17 cellular contexts compared by ENCODE assay signal in genomic region chr10:42488416-42488815, GRCh38.
DNase-seq lines count a peak whose midpoint lies in the region; ATAC-seq and TF ChIP-seq lines count a peak whose summit lies in the region.
"Had no signal": no experiment of that assay in that cellular context is flagged by ENCODE, and none has a peak within 500 bp of the region (broad histone marks: within the 10 kb centered on the region; RNA-seq: fewer than 3 reads in every experiment).

No MANE protein-coding gene starts in this region.

- H3K9me3 Mint-ChIP-seq in chondrocyte (ENCODE audit: low read depth) (peaks cover 15% of the 10 kb centered on the region), progenitor cell of endocrine pancreas (ENCODE audit: low read depth) (peaks cover 78% of the 10 kb centered on the region)

- no peaks in the 10 kb centered on the region for H3K36me3 ChIP-seq in adrenal gland (replicated peaks in 1 of 2)
- H3K36me3 ChIP-seq: colonic mucosa, pancreas had no signal

- H3K27me3 ChIP-seq in adrenal gland = no peaks in the 10 kb centered on the region
- H3K27me3 ChIP-seq: colonic mucosa, pancreas had no signal

- H3K9me3 ChIP-seq in adrenal gland (replicated peaks in 1 of 3) = no peaks in the 10 kb centered on the region
- H3K9me3 ChIP-seq: colonic mucosa, pancreas had no signal

- no peak for TF ChIP-seq POLR2A in adrenal gland (IDR thresholded peaks at IDR 0.05)

- peak; percentile 38 for DNase-seq in AG09319 (ENCODE audit: extremely low read depth, low read depth)
- peak; percentile 79 for DNase-seq in LHCN-M2 (ENCODE audit: low read depth)
- no peak for DNase-seq in chondrocyte (ENCODE audit: low spot score)
- peak; percentile 70 for DNase-seq in myocyte (ENCODE audit: low read depth)
- no peak for DNase-seq in NCI-H510A (lab: John Stamatoyannopoulos, UW)
- no peak for DNase-seq in progenitor cell of endocrine pancreas (ENCODE audit: low spot score, unreplicated experiment)
- no peak for DNase-seq in adrenal gland
- DNase-seq: activated naive CD8-positive, alpha-beta T cell treated with anti-CD3 and anti-CD28 coated beads, Interleukin-2, amount 10 ng/mL, durations not matched to agents 7 days and 5 days; colonic mucosa; DND-41; midbrain; NCI-H1436 treated with DMSO at 0.1 percent for 48 hours; NCI-H446; pancreas; T-helper 1 cell had no signal

- H3K36me3 Mint-ChIP-seq in chondrocyte (ENCODE audit: low read depth) = no peaks in the 10 kb centered on the region
- peaks cover 2% of the 10 kb centered on the region for H3K36me3 Mint-ChIP-seq in progenitor cell of endocrine pancreas (ENCODE audit: insufficient read depth)
- H3K36me3 Mint-ChIP-seq: activated naive CD8-positive, alpha-beta T cell treated with anti-CD3 and anti-CD28 coated beads, Interleukin-2, amount 10 ng/mL, durations not matched to agents 7 days and 5 days had no signal

- intact Hi-C loops in adrenal gland (cut with DNase I) = no loop called here

- H3K27ac Mint-ChIP-seq in chondrocyte (ENCODE audit: unreplicated experiment) = peak overlapping the region; percentile 85
- no peak overlapping the region for H3K27ac Mint-ChIP-seq in progenitor cell of endocrine pancreas
- H3K27ac Mint-ChIP-seq: activated naive CD8-positive, alpha-beta T cell treated with anti-CD3 and anti-CD28 coated beads, Interleukin-2, amount 10 ng/mL, durations not matched to agents 7 days and 5 days had no signal

- TF ChIP-seq CTCF in AG09319 (IDR thresholded peaks at IDR 0.05; ENCODE audit: low read depth, low read length) (no peak), chondrocyte (IDR thresholded peaks at IDR 0.05) (no peak), progenitor cell of endocrine pancreas (IDR thresholded peaks at IDR 0.05; ENCODE audit: unreplicated experiment) (no peak), adrenal gland (IDR thresholded peaks at IDR 0.05) (no peak)

- H3K4me3 Mint-ChIP-seq in chondrocyte (ENCODE audit: unreplicated experiment) (peak overlapping the region; percentile 53), progenitor cell of endocrine pancreas (ENCODE audit: low read depth) (no peak overlapping the region)
- H3K4me3 Mint-ChIP-seq: activated naive CD8-positive, alpha-beta T cell treated with anti-CD3 and anti-CD28 coated beads, Interleukin-2, amount 10 ng/mL, durations not matched to agents 7 days and 5 days had no signal

- no peak for ATAC-seq in HG03097 (IDR thresholded peaks at IDR 0.05; ENCODE audit: low FRiP score, unreplicated experiment)
- ATAC-seq: K562, pancreas had no signal

- H3K4me1 ChIP-seq in adrenal gland (replicated peaks in 1 of 2) = no peaks in the 10 kb centered on the region
- H3K4me1 ChIP-seq: colonic mucosa, pancreas had no signal

- H3K4me3 ChIP-seq in adrenal gland = no peak overlapping the region
- H3K4me3 ChIP-seq: colonic mucosa, K562, pancreas had no signal

- H3K27me3 Mint-ChIP-seq in chondrocyte (ENCODE audit: low read depth) (no peaks in the 10 kb centered on the region), progenitor cell of endocrine pancreas (no peaks in the 10 kb centered on the region)
- H3K27me3 Mint-ChIP-seq: activated naive CD8-positive, alpha-beta T cell treated with anti-CD3 and anti-CD28 coated beads, Interleukin-2, amount 10 ng/mL, durations not matched to agents 7 days and 5 days had no signal

- H3K4me1 Mint-ChIP-seq in chondrocyte (ENCODE audit: low read depth) (peaks cover 20% of the 10 kb centered on the region), progenitor cell of endocrine pancreas (ENCODE audit: low read depth) (no peaks in the 10 kb centered on the region)
- H3K4me1 Mint-ChIP-seq: activated naive CD8-positive, alpha-beta T cell treated with anti-CD3 and anti-CD28 coated beads, Interleukin-2, amount 10 ng/mL, durations not matched to agents 7 days and 5 days had no signal

- WGBS in adrenal gland, 4 donors = 43 to 73% (median 58%) methylated on average over 5 of the region's 5 CpGs

- no peak overlapping the region for H3K27ac ChIP-seq in adrenal gland
- H3K27ac ChIP-seq: colonic mucosa, pancreas had no signal

Comparison
In these comparisons a context has a peak if more than half of its experiments do, and no peak if none do; other contexts are left out.
1. DNase-seq: peak in AG09319 (single experiment), LHCN-M2 (single experiment) and myocyte (single experiment); none in chondrocyte (single experiment), NCI-H510A (single experiment), progenitor cell of endocrine pancreas (single experiment) and adrenal gland (0 of 7).